ENCODE assay signal across 35 cellular contexts in genomic region chr1:37461698-37462436, GRCh38.
"Had no signal": no experiment of that assay in that cellular context is flagged by ENCODE, and none has a peak within 500 bp of the region (broad histone marks: within the 10 kb centered on the region; RNA-seq: fewer than 3 reads in every experiment).

No MANE protein-coding gene starts in this region.

- DNase-seq: activated CD4-positive, alpha-beta memory T cell treated with anti-CD3 and anti-CD28 coated beads, Interleukin-2, amount 10 ng/mL, durations not matched to agents 7 days and 5 days; activated CD4-positive, alpha-beta T cell treated with anti-CD3 and anti-CD28 coated beads for 1 hour; activated CD4-positive, alpha-beta T cell treated with anti-CD3 and anti-CD28 coated beads for 48 hours; activated CD4-positive, CD25-positive, alpha-beta regulatory T cell; activated CD8-positive, alpha-beta memory T cell treated with anti-CD3 and anti-CD28 coated beads for 24 hours; activated CD8-positive, alpha-beta memory T cell treated with anti-CD3 and anti-CD28 coated beads, Interleukin-2, amount 10 ng/mL, durations not matched to agents 7 days and 5 days; activated gamma-delta T cell; activated naive CD4-positive, alpha-beta T cell treated with Interleukin-2 at 50 U/mL for 16 hours; activated naive CD8-positive, alpha-beta T cell treated with anti-CD3 and anti-CD28 coated beads, Interleukin-2, amount 10 ng/mL, durations not matched to agents 7 days and 5 days; activated T-cell treated with anti-CD3 and anti-CD28 coated beads, Interleukin-2, amount 50 U/mL, for 1 hour; amygdala; MG63; NCI-H1092; NCI-H1436 treated with DMSO at 0.1 percent for 48 hours; NCI-H187; NCI-H2029 treated with DMSO at 0.1 percent for 48 hours; NCI-H2107; NCI-H2171; NCI-H510A; NCI-H526; NCI-H748 treated with DMSO at 0.1 percent for 48 hours; NK-92 treated with Interleukin-12 subunit alpha and Interleukin-12 subunit beta, amount 100 ng/mL, for 24 hours; PC-9; Right ventricle myocardium superior; SW 1271; T-helper 1 cell; T-helper 2 cell; T-helper 9 cell; WERI-Rb-1 had no signal

- ATAC-seq: activated CD8-positive, alpha-beta memory T cell treated with anti-CD3 and anti-CD28 coated beads, Interleukin-2, amount 10 ng/mL, durations not matched to agents 7 days and 5 days; K562 had no signal

- H3K27ac Mint-ChIP-seq: activated CD4-positive, alpha-beta memory T cell treated with anti-CD3 and anti-CD28 coated beads, Interleukin-2, amount 10 ng/mL, durations not matched to agents 7 days and 5 days; activated CD8-positive, alpha-beta memory T cell treated with anti-CD3 and anti-CD28 coated beads, Interleukin-2, amount 10 ng/mL, durations not matched to agents 7 days and 5 days; activated naive CD4-positive, alpha-beta T cell treated with anti-CD3 and anti-CD28 coated beads, Interleukin-2, amount 50 U/mL, for 24 hours; activated naive CD8-positive, alpha-beta T cell treated with anti-CD3 and anti-CD28 coated beads, Interleukin-2, amount 10 ng/mL, durations not matched to agents 7 days and 5 days; activated T-helper 2 cell treated with anti-CD3 and anti-CD28 coated beads, Interferon-gamma antibody, Interleukin-2, Interleukin-4, amounts not matched to agents 10 μg/mL and 5 μg/mL and 100 μg/mL, durations not matched to agents 14 hours and 24 hours and 36 hours had no signal

- H3K27me3 ChIP-seq: ascending aorta, MG63 had no signal

- H3K27me3 Mint-ChIP-seq: activated CD4-positive, alpha-beta memory T cell treated with anti-CD3 and anti-CD28 coated beads, Interleukin-2, amount 10 ng/mL, durations not matched to agents 7 days and 5 days; activated CD8-positive, alpha-beta memory T cell treated with anti-CD3 and anti-CD28 coated beads, Interleukin-2, amount 10 ng/mL, durations not matched to agents 7 days and 5 days; activated naive CD4-positive, alpha-beta T cell treated with anti-CD3 and anti-CD28 coated beads, Interleukin-2, amount 50 U/mL, for 24 hours; activated naive CD8-positive, alpha-beta T cell treated with anti-CD3 and anti-CD28 coated beads, Interleukin-2, amount 10 ng/mL, durations not matched to agents 7 days and 5 days had no signal

- H3K4me1 ChIP-seq: ascending aorta had no signal

- H3K9me3 Mint-ChIP-seq: activated CD4-positive, alpha-beta memory T cell treated with anti-CD3 and anti-CD28 coated beads, Interleukin-2, amount 10 ng/mL, durations not matched to agents 7 days and 5 days; activated naive CD4-positive, alpha-beta T cell treated with anti-CD3 and anti-CD28 coated beads, Interleukin-2, amount 50 U/mL, for 24 hours; activated naive CD8-positive, alpha-beta T cell treated with anti-CD3 and anti-CD28 coated beads, Interleukin-2, amount 10 ng/mL, durations not matched to agents 7 days and 5 days; activated T-helper 2 cell treated with anti-CD3 and anti-CD28 coated beads, Interferon-gamma antibody, Interleukin-2, Interleukin-4, amounts not matched to agents 10 μg/mL and 5 μg/mL and 100 μg/mL, durations not matched to agents 14 hours and 24 hours and 36 hours had no signal

- H2AFZ ChIP-seq: PC-9 had no signal

- H3K4me2 ChIP-seq: PC-9 had no signal

- H3K36me3 ChIP-seq: MG63, WERI-Rb-1 had no signal

- H3K4me1 Mint-ChIP-seq: activated CD4-positive, alpha-beta memory T cell treated with anti-CD3 and anti-CD28 coated beads, Interleukin-2, amount 10 ng/mL, durations not matched to agents 7 days and 5 days; activated CD8-positive, alpha-beta memory T cell treated with anti-CD3 and anti-CD28 coated beads, Interleukin-2, amount 10 ng/mL, durations not matched to agents 7 days and 5 days had no signal

- H3K36me3 Mint-ChIP-seq: activated CD8-positive, alpha-beta memory T cell treated with anti-CD3 and anti-CD28 coated beads, Interleukin-2, amount 10 ng/mL, durations not matched to agents 7 days and 5 days; activated naive CD4-positive, alpha-beta T cell treated with anti-CD3 and anti-CD28 coated beads, Interleukin-2, amount 50 U/mL, for 24 hours; activated naive CD8-positive, alpha-beta T cell treated with anti-CD3 and anti-CD28 coated beads, Interleukin-2, amount 10 ng/mL, durations not matched to agents 7 days and 5 days had no signal

- H3K4me3 ChIP-seq: ascending aorta, K562, MG63, PC-9 had no signal

- H3K27ac ChIP-seq: ascending aorta, PC-9, RWPE1, WERI-Rb-1 had no signal

- H3K4me3 Mint-ChIP-seq: activated CD4-positive, alpha-beta memory T cell treated with anti-CD3 and anti-CD28 coated beads, Interleukin-2, amount 10 ng/mL, durations not matched to agents 7 days and 5 days; activated CD8-positive, alpha-beta memory T cell treated with anti-CD3 and anti-CD28 coated beads, Interleukin-2, amount 10 ng/mL, durations not matched to agents 7 days and 5 days; activated naive CD4-positive, alpha-beta T cell treated with anti-CD3 and anti-CD28 coated beads, Interleukin-2, amount 50 U/mL, for 24 hours; activated naive CD8-positive, alpha-beta T cell treated with anti-CD3 and anti-CD28 coated beads, Interleukin-2, amount 10 ng/mL, durations not matched to agents 7 days and 5 days had no signal

- FAIRE-seq: K562, RCC 7860 had no signal

- H3K9me3 ChIP-seq: ascending aorta, MG63 had no signal
